ENCODE assay signal across 9 cellular contexts in the genomic region with DNA sequence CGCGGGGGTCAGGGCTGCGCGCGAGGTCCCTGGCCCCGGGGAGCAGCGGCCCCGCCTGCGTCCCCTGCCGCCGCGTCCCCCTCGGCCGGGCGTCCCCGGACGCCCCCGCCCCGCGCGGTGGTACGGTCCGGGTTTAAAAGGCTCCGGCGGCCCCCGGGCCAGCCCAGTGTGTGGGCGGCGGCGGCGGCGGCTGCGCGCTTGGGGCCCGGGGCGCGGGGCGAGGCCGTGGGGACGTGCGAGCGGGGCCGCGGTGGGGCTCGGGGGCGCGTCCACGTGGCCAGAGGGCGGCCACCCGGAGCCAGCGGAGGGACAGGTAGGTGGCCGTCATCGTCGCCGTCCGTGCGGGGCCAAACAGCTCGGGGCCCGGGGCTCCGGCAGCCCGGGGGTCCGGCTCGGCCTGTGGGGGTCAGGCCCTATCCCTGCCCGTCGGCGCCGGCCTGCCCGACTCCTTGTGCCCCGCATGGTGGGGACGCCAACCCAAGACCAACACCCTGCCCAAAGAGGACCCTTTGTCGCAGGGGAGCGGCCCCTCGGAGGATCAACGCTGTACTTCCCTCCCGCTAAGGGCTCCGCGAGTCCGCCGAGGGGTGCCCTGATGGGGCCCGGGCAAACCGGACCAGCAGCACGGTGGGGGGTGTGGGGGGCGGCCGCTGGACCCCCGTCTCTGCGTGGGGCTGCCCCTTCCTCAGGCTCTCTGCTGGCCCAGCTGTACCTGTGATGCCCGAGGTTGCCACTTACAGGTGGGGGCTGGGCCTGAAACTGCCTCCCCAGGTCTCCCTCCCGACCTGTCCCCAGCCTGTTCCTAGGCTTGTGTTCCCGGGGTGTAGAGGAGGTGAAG. TPM values are rescaled to one million over a fixed set of nuclear protein-coding genes. Genes with fewer than 3 reads are reported as not detected.
DNase-seq lines count a peak whose midpoint lies in the region; ATAC-seq, FAIRE-seq and TF ChIP-seq lines count a peak whose summit lies in the region.
"Had no signal": no experiment of that assay in that cellular context is flagged by ENCODE, and none has a peak within 500 bp of the region (broad histone marks: within the 10 kb centered on the region; RNA-seq: fewer than 3 reads in every experiment).

PLXNA3 (plus strand) TSS at position 166 of the 838 bp plus-strand sequence. CDS start 1,903 bp downstream, outside the sequence.

- no peak for TF ChIP-seq RAD21 in Ishikawa (IDR thresholded peaks at IDR 0.05; ENCODE audit: low read depth)

- H3K27ac Mint-ChIP-seq in CD4-positive, alpha-beta T cell = peak within 1 kb of the TSS; percentile 83

- peaks cover 19% of the 10 kb centered on the region for H3K36me3 Mint-ChIP-seq in CD4-positive, alpha-beta T cell (ENCODE audit: low read depth)

- no peaks in the 10 kb centered on the region for H3K36me3 ChIP-seq in mesendoderm (ENCODE audit: control insufficient read depth, insufficient read depth, low read length)

- no peak for TF ChIP-seq CTCF in CD4-positive, alpha-beta T cell (IDR thresholded peaks at IDR 0.05)
- TF ChIP-seq CTCF in D721Med (IDR thresholded peaks at IDR 0.05; ENCODE audit: insufficient read depth, missing control alignments) = no peak

- H3K4ac ChIP-seq in mesendoderm (ENCODE audit: low read depth, low read length) = no peak within 1 kb of the TSS

- peak within 1 kb of the TSS; percentile 85 for H3K56ac ChIP-seq in mesendoderm (ENCODE audit: low read length)

- TF ChIP-seq EP300 in Ishikawa (IDR thresholded peaks at IDR 0.05; ENCODE audit: borderline replicate concordance) = no peak

- no peak within 1 kb of the TSS for H4K8ac ChIP-seq in mesendoderm (ENCODE audit: low read depth, low read length)

- ATAC-seq in CD4-positive, alpha-beta T cell (ENCODE audit: poor library complexity) = peak; percentile 79
- peak; percentile 63 for ATAC-seq in GM21367 (IDR thresholded peaks at IDR 0.05; ENCODE audit: unreplicated experiment)

- H2BK5ac ChIP-seq in mesendoderm (ENCODE audit: low read length) = no peak within 1 kb of the TSS

- no peaks in the 10 kb centered on the region for H3K9me3 ChIP-seq in CD4-positive, alpha-beta T cell (ENCODE audit: control insufficient read depth, low read length)

- POLR2A ChIA-PET in CD4-positive, alpha-beta T cell (lab: Charles Lee) = interaction anchor here (0.8 to 1.8 kb wide), 10 partner anchors 17 to 60 kb away, joined by 4 to 8 read pairs (median 4); partner anchors contain the start of genes RPL10, SLC10A3 and UBL4A

- peak within 1 kb of the TSS; percentile 50 for H3K4me2 ChIP-seq in mesendoderm (ENCODE audit: low read length)

- peak within 1 kb of the TSS; percentile 70 for H3K9ac ChIP-seq in mesendoderm (ENCODE audit: low read length)

- H3K27me3 Mint-ChIP-seq in CD4-positive, alpha-beta T cell = no peaks in the 10 kb centered on the region

- WGBS in mesendoderm (ENCODE audit: extremely low coverage, insufficient coverage, low lambda C conversion rate) = no CpG with 5 or more reads among the region's 88 CpGs

- peaks cover 11% of the 10 kb centered on the region for H3K4me1 Mint-ChIP-seq in CD4-positive, alpha-beta T cell (ENCODE audit: low read depth)

- no peaks in the 10 kb centered on the region for H3K79me1 ChIP-seq in mesendoderm (ENCODE audit: low read length)

- intact Hi-C loops in CD4-positive, alpha-beta T cell (cut with DNase I, micrococcal nuclease) = loop anchor here in 1 of 2 experiments (1.0 to 2.0 kb wide), 3 partner anchors 20 to 32 kb away; partner anchors contain the start of genes GDI1 and SLC10A3

- H3K27me3 ChIP-seq in CD4-positive, alpha-beta T cell (ENCODE audit: control insufficient read depth, insufficient read depth, low read length) = no peaks in the 10 kb centered on the region
- no peaks in the 10 kb centered on the region for H3K27me3 ChIP-seq in mesendoderm (ENCODE audit: insufficient read depth, low read length, poor library complexity)

- H2AK5ac ChIP-seq in mesendoderm (ENCODE audit: low read length) = no peak within 1 kb of the TSS

- peak within 1 kb of the TSS; percentile 92 for H3K4me3 Mint-ChIP-seq in CD4-positive, alpha-beta T cell

- CTCF ChIA-PET in CD4-positive, alpha-beta T cell (lab: Charles Lee) = no interaction called here

- no peak for FAIRE-seq in D721Med (lab: Jason Lieb, UNC)

- H2BK15ac ChIP-seq in mesendoderm (replicated peaks; ENCODE audit: low read depth) = no peak within 1 kb of the TSS

- no peak within 1 kb of the TSS for H3K23ac ChIP-seq in mesendoderm (ENCODE audit: low read length)

- H3K4me3 ChIP-seq in mesendoderm (ENCODE audit: low read length) = peak within 1 kb of the TSS; percentile 30

- H2BK120ac ChIP-seq in mesendoderm (ENCODE audit: low read depth, low read length) = no peak within 1 kb of the TSS

- H3K4me1 ChIP-seq in mesendoderm (ENCODE audit: control insufficient read depth, low read depth, low read length) = no peaks in the 10 kb centered on the region

- no peaks in the 10 kb centered on the region for H3K9me3 Mint-ChIP-seq in CD4-positive, alpha-beta T cell

- no peak within 1 kb of the TSS for H3K27ac ChIP-seq in CD4-positive, alpha-beta T cell (ENCODE audit: low read depth, low read length)
- H3K27ac ChIP-seq in mesendoderm (ENCODE audit: low read depth, low read length) = no peak within 1 kb of the TSS

- DNase-seq in CD4-positive, alpha-beta T cell = peak; percentile 41 to 74 (median 63)
- peak; percentile 62 for DNase-seq in activated CD4-positive, alpha-beta T cell treated with anti-CD3 and anti-CD28 coated beads, Interleukin-2, amount 50 U/mL, for 1 hour
- DNase-seq in effector CD8-positive, alpha-beta T cell (lab: John Stamatoyannopoulos, UW) = peak; percentile 55
- peak; percentile 29 for DNase-seq in mesendoderm
- DNase-seq in stimulated activated CD8-positive, alpha-beta memory T cell treated with anti-CD3 and anti-CD28 coated beads, Interleukin-2, amount 100 ng/mL, for 1 hour (ENCODE audit: low read depth in 2 of 2) = peak; percentile 40 to 49
- DNase-seq in D721Med (ENCODE audit: insufficient read length, low spot score) = no peak

- no peak within 1 kb of the TSS for H4K5ac ChIP-seq in mesendoderm (ENCODE audit: low read length)

- H3K18ac ChIP-seq in mesendoderm (ENCODE audit: low read length) = peak within 1 kb of the TSS; percentile 33

- no peaks in the 10 kb centered on the region for H3K79me2 ChIP-seq in mesendoderm (ENCODE audit: control insufficient read depth, insufficient read depth, low read length)

TF ChIP-seq in Ishikawa, 13 proteins besides CTCF, POLR2A, EP300 and RAD21:
- TF ChIP-seq MAX (IDR thresholded peaks at IDR 0.05) = 0 out of 2 replicates have a peak, but pooled peaks have one; percentile 15
- peak; percentile 79 for TF ChIP-seq EGR1 (IDR thresholded peaks at IDR 0.05)
- 0 out of 2 replicates have a peak, but pooled peaks have one; percentile 50 for TF ChIP-seq ZBTB7A (IDR thresholded peaks at IDR 0.05; ENCODE audit: low read depth)
- TF ChIP-seq NFIC (IDR thresholded peaks at IDR 0.05) = no peak

RNA-seq across cellular contexts. Expression of gene PLXNA3, which starts in this region (rescaled TPM):
- total RNA-seq in CD4-positive, alpha-beta T cell = 10 to 100 TPM; 35.1 to 38.1 TPM
- polyA plus RNA-seq in mesendoderm (2013, experiment 1 of 2) = 8.7 TPM
- polyA plus RNA-seq in mesendoderm (2013, experiment 2 of 2) = 8.4 TPM
- total RNA-seq: SK-MEL-5 had no signal
